10 cellular contexts compared by ENCODE assay signal in genomic region chr6:112877134-112878100, GRCh38.
DNase-seq lines count a peak whose midpoint lies in the region; ATAC-seq and TF ChIP-seq lines count a peak whose summit lies in the region.
"Had no signal": no experiment of that assay in that cellular context is flagged by ENCODE, and none has a peak within 500 bp of the region (broad histone marks: within the 10 kb centered on the region; RNA-seq: fewer than 3 reads in every experiment).

No MANE protein-coding gene starts in this region.

- H3K4me1 Mint-ChIP-seq in endodermal cell, result peaks cover 13% of the 10 kb centered on the region
- H3K4me1 Mint-ChIP-seq: activated CD4-positive, alpha-beta memory T cell treated with anti-CD3 and anti-CD28 coated beads, Interleukin-2, amount 10 ng/mL, durations not matched to agents 7 days and 5 days had no signal

- no peaks in the 10 kb centered on the region for H3K36me3 Mint-ChIP-seq in endodermal cell (ENCODE audit: low read depth)

- H3K27ac Mint-ChIP-seq in endodermal cell, result no peak overlapping the region
- H3K27ac Mint-ChIP-seq: activated CD4-positive, alpha-beta memory T cell treated with anti-CD3 and anti-CD28 coated beads, Interleukin-2, amount 10 ng/mL, durations not matched to agents 7 days and 5 days had no signal

- H3K9ac ChIP-seq in endodermal cell (ENCODE audit: extremely low read depth, low read length, poor library complexity, severe bottlenecking), result no peak overlapping the region

- H3K36me3 ChIP-seq in endodermal cell (ENCODE audit: control insufficient read depth, insufficient read depth, low read length), result no peaks in the 10 kb centered on the region

- H3K4me3 Mint-ChIP-seq in endodermal cell, result no peak overlapping the region
- H3K4me3 Mint-ChIP-seq: activated CD4-positive, alpha-beta memory T cell treated with anti-CD3 and anti-CD28 coated beads, Interleukin-2, amount 10 ng/mL, durations not matched to agents 7 days and 5 days had no signal

- peak overlapping the region; percentile 20 for H3K27ac ChIP-seq in endodermal cell (ENCODE audit: low read depth, low read length)

- TF ChIP-seq CTCF in AG09309 (IDR thresholded peaks at IDR 0.05; ENCODE audit: control insufficient read depth, insufficient read depth, low read depth, low read length, missing control alignments) (no peak), endodermal cell (conservative IDR thresholded peaks at IDR 0.05) (no peak)

- no peaks in the 10 kb centered on the region for H3K4me1 ChIP-seq in endodermal cell (ENCODE audit: control insufficient read depth, insufficient read depth, low read length)

- ATAC-seq in activated CD4-positive, CD25-positive, alpha-beta regulatory T cell treated with anti-CD3 and anti-CD28 coated beads, Interleukin-2, amount 50 U/mL, for 24 hours, result no peak
- no peak for ATAC-seq in GM21576 (IDR thresholded peaks at IDR 0.05; ENCODE audit: unreplicated experiment)

- H3K9me3 ChIP-seq in endodermal cell (ENCODE audit: control insufficient read depth, low read length), result no peaks in the 10 kb centered on the region

- H3K9me3 Mint-ChIP-seq in endodermal cell, result no peaks in the 10 kb centered on the region

- DNase-seq in AG09309 (ENCODE audit: low read depth) (peak; percentile 89), NCI-H226 (peak; percentile 85), endodermal cell (no peak), medulla oblongata (ENCODE audit: extremely low spot score) (peak; percentile 24), NCI-H2171 treated with DMSO at 0.1 percent for 48 hours (lab: John Stamatoyannopoulos, UW) (no peak)
- DNase-seq in stimulated activated CD4-positive, alpha-beta T cell treated with anti-CD3 and anti-CD28 coated beads, Interleukin-4, amount 100 ng/mL, for 24 hours, result no peak
- DNase-seq: activated CD4-positive, alpha-beta memory T cell treated with anti-CD3 and anti-CD28 coated beads, Interleukin-2, amount 10 ng/mL, durations not matched to agents 7 days and 5 days; NCI-H1436 had no signal

- H3K27me3 Mint-ChIP-seq in endodermal cell (ENCODE audit: insufficient read depth), result no peaks in the 10 kb centered on the region
- H3K27me3 Mint-ChIP-seq: activated CD4-positive, alpha-beta memory T cell treated with anti-CD3 and anti-CD28 coated beads, Interleukin-2, amount 10 ng/mL, durations not matched to agents 7 days and 5 days had no signal

- H3K4me3 ChIP-seq in AG09309 (ENCODE audit: control insufficient read depth, low read depth, low read length), result no peak overlapping the region
- H3K4me3 ChIP-seq in endodermal cell (ENCODE audit: low read length), result no peak overlapping the region

- 92 to 100% methylated on average over 2 to 4 of the region's 4 CpGs for WGBS in endodermal cell (ENCODE audit: insufficient coverage in 1 of 2, insufficient read length in 1 of 2), 2 experiments

- no peaks in the 10 kb centered on the region for H3K27me3 ChIP-seq in endodermal cell (ENCODE audit: control insufficient read depth, insufficient read depth, low read length, poor library complexity, severe bottlenecking)

Comparison
In these comparisons a context has a peak if more than half of its experiments do, and no peak if none do; other contexts are left out.
1. DNase-seq: peak in AG09309 (single experiment), NCI-H226 (single experiment) and medulla oblongata (single experiment); none in endodermal cell (single experiment), NCI-H2171 treated with DMSO at 0.1 percent for 48 hours (single experiment) and stimulated activated CD4-positive, alpha-beta T cell treated with anti-CD3 and anti-CD28 coated beads, Interleukin-4, amount 100 ng/mL, for 24 hours (single experiment).